Comparison of ENCODE assay signal across 24 cellular contexts in the genomic region with DNA sequence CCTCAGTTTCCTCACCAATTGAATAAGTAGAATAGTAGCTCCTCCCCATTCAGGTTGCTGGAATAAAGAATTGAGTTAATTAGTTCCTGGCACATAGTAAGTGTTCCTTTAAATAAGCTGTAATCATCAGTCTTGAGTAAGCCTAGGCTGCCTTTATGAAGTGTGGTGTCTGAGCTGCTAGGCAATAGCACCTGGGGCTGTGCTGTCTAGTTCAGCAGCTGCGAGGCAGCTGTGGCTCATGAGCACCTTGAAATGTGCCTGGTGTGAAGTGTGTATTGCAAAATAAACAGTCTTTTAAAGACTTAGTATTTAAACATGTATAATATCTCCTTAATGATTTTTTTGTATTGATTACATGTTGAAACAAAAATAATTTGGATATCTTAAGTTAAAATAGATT.
A peak's percentile ranks its signal among the peaks of the same experiment; 100 is the strongest.
DNase-seq lines count a peak whose midpoint lies in the region; ATAC-seq lines count a peak whose summit lies in the region.
"Had no signal": no experiment of that assay in that cellular context is flagged by ENCODE, and none has a peak within 500 bp of the region (broad histone marks: within the 10 kb centered on the region; RNA-seq: fewer than 3 reads in every experiment).

No MANE protein-coding gene starts in this region.

- ATAC-seq in left ventricle myocardium superior (peak; percentile 31), left cardiac atrium (no peak)
- ATAC-seq in activated CD8-positive, alpha-beta T cell treated with anti-CD3 and anti-CD28 coated beads, Interleukin-2, amount 10 ng/mL, durations not matched to agents 7 days and 5 days: no peak
- ATAC-seq: naive thymus-derived CD8-positive, alpha-beta T cell had no signal

- H3K4me1 ChIP-seq in CD4-positive, alpha-beta memory T cell (ENCODE audit: insufficient read depth, low read length): no peaks in the 10 kb centered on the region
- H3K4me1 ChIP-seq: testis had no signal

- H3K27ac ChIP-seq in CD4-positive, alpha-beta memory T cell (ENCODE audit: low read depth, low read length): no peak overlapping the region
- H3K27ac ChIP-seq: BLaER1 treated with 17β-estradiol and CSF1 and Interleukin-3, amounts not matched to agents 10 nM and 100 nM; ovary; SK-N-MC; testis; vagina had no signal

- H3K36me3 Mint-ChIP-seq in activated CD8-positive, alpha-beta T cell treated with anti-CD3 and anti-CD28 coated beads, Interleukin-2, amount 10 ng/mL, durations not matched to agents 7 days and 5 days (ENCODE audit: low read depth): no peaks in the 10 kb centered on the region
- no peaks in the 10 kb centered on the region for H3K36me3 Mint-ChIP-seq in CD4-positive, alpha-beta memory T cell
- H3K36me3 Mint-ChIP-seq: activated naive CD4-positive, alpha-beta T cell treated with anti-CD3 and anti-CD28 coated beads, Interleukin-2, amount 10 ng/mL, durations not matched to agents 7 days and 5 days; naive thymus-derived CD8-positive, alpha-beta T cell had no signal

- no peaks in the 10 kb centered on the region for H3K27me3 ChIP-seq in CD4-positive, alpha-beta memory T cell (ENCODE audit: insufficient read depth, low read length)
- H3K27me3 ChIP-seq: BLaER1 treated with 17β-estradiol and CSF1 and Interleukin-3, amounts not matched to agents 10 nM and 100 nM; ovary; right atrium auricular region; testis; vagina had no signal

- H3K4me3 Mint-ChIP-seq in activated CD8-positive, alpha-beta T cell treated with anti-CD3 and anti-CD28 coated beads, Interleukin-2, amount 10 ng/mL, durations not matched to agents 7 days and 5 days: no peak overlapping the region
- no peak overlapping the region for H3K4me3 Mint-ChIP-seq in CD4-positive, alpha-beta memory T cell
- H3K4me3 Mint-ChIP-seq: activated naive CD4-positive, alpha-beta T cell treated with anti-CD3 and anti-CD28 coated beads, Interleukin-2, amount 10 ng/mL, durations not matched to agents 7 days and 5 days; activated T-helper 1 cell treated with anti-CD3 and anti-CD28 coated beads, Interleukin-12 subunit alpha, Interleukin-12 subunit beta, Interleukin-2, Interleukin-4 antibody, amounts not matched to agents 30 ng/mL and 10 ng/mL and 1 ng/mL, durations not matched to agents 14 hours and 24 hours and 36 hours; naive thymus-derived CD8-positive, alpha-beta T cell; T-helper 1 cell treated with Interleukin-12 subunit alpha and Interleukin-12 subunit beta and Interleukin-4 antibody, amounts not matched to agents 30 μg/mL and 1 μg/mL, for 36 hours had no signal

- H3K4me3 ChIP-seq in CD4-positive, alpha-beta memory T cell (ENCODE audit: low read length in 2 of 2): no peak overlapping the region
- H3K4me3 ChIP-seq: BLaER1 treated with 17β-estradiol and CSF1 and Interleukin-3, amounts not matched to agents 10 nM and 100 nM; ovary; right atrium auricular region; SK-N-MC; testis; vagina had no signal

- no peak overlapping the region for H3K27ac Mint-ChIP-seq in activated CD8-positive, alpha-beta T cell treated with anti-CD3 and anti-CD28 coated beads, Interleukin-2, amount 10 ng/mL, durations not matched to agents 7 days and 5 days
- no peak overlapping the region for H3K27ac Mint-ChIP-seq in CD4-positive, alpha-beta memory T cell
- H3K27ac Mint-ChIP-seq: activated naive CD4-positive, alpha-beta T cell treated with anti-CD3 and anti-CD28 coated beads, Interleukin-2, amount 10 ng/mL, durations not matched to agents 7 days and 5 days; activated T-helper 1 cell treated with anti-CD3 and anti-CD28 coated beads, Interleukin-12 subunit alpha, Interleukin-12 subunit beta, Interleukin-2, Interleukin-4 antibody, amounts not matched to agents 30 ng/mL and 10 ng/mL and 1 ng/mL, durations not matched to agents 14 hours and 24 hours and 36 hours; T-helper 1 cell treated with Interleukin-12 subunit alpha and Interleukin-12 subunit beta and Interleukin-4 antibody, amounts not matched to agents 30 μg/mL and 1 μg/mL, for 36 hours had no signal

- CTCF ChIA-PET in activated CD8-positive, alpha-beta T cell treated with anti-CD3 and anti-CD28 coated beads, Interleukin-2, amount 10 ng/mL, durations not matched to agents 7 days and 5 days (lab: Charles Lee): no interaction called here
- CTCF ChIA-PET in CD4-positive, alpha-beta memory T cell (lab: Charles Lee; ENCODE audit: partially characterized antibody): interaction anchor here (0.7 to 1.0 kb wide), 2 partner anchors 8 to 17 kb away, joined by 3 to 4 read pairs; no protein-coding TSS in a partner anchor

- intact Hi-C loops in left ventricle myocardium superior (cut with micrococcal nuclease): no loop called here
- intact Hi-C loops in left cardiac atrium (cut with DNase I): no loop called here
- intact Hi-C loops in CD4-positive, alpha-beta memory T cell (cut with micrococcal nuclease): no loop called here

- no peaks in the 10 kb centered on the region for H3K9me3 Mint-ChIP-seq in activated CD8-positive, alpha-beta T cell treated with anti-CD3 and anti-CD28 coated beads, Interleukin-2, amount 10 ng/mL, durations not matched to agents 7 days and 5 days (ENCODE audit: insufficient read depth)
- peaks cover 0 to 2% (median 0%) of the 10 kb centered on the region in 8 donors for H3K9me3 Mint-ChIP-seq in CD4-positive, alpha-beta memory T cell
- H3K9me3 Mint-ChIP-seq: activated naive CD4-positive, alpha-beta T cell treated with anti-CD3 and anti-CD28 coated beads, Interleukin-2, amount 10 ng/mL, durations not matched to agents 7 days and 5 days; activated T-helper 1 cell treated with anti-CD3 and anti-CD28 coated beads, Interleukin-12 subunit alpha, Interleukin-12 subunit beta, Interleukin-2, Interleukin-4 antibody, amounts not matched to agents 30 ng/mL and 10 ng/mL and 1 ng/mL, durations not matched to agents 14 hours and 24 hours and 36 hours; naive thymus-derived CD8-positive, alpha-beta T cell; T-helper 1 cell treated with Interleukin-12 subunit alpha and Interleukin-12 subunit beta and Interleukin-4 antibody, amounts not matched to agents 30 μg/mL and 1 μg/mL, for 36 hours had no signal

- no peaks in the 10 kb centered on the region for H3K9me3 ChIP-seq in CD4-positive, alpha-beta memory T cell (ENCODE audit: control insufficient read depth in 1 of 2, low read length in 2 of 2)
- H3K9me3 ChIP-seq: right atrium auricular region, testis, vagina had no signal

- H3K4me1 Mint-ChIP-seq in activated CD8-positive, alpha-beta T cell treated with anti-CD3 and anti-CD28 coated beads, Interleukin-2, amount 10 ng/mL, durations not matched to agents 7 days and 5 days (ENCODE audit: low read depth): no peaks in the 10 kb centered on the region
- H3K4me1 Mint-ChIP-seq in CD4-positive, alpha-beta memory T cell: no peaks in the 10 kb centered on the region
- H3K4me1 Mint-ChIP-seq: activated naive CD4-positive, alpha-beta T cell treated with anti-CD3 and anti-CD28 coated beads, Interleukin-2, amount 10 ng/mL, durations not matched to agents 7 days and 5 days; naive thymus-derived CD8-positive, alpha-beta T cell had no signal

- H3K27me3 Mint-ChIP-seq in activated CD8-positive, alpha-beta T cell treated with anti-CD3 and anti-CD28 coated beads, Interleukin-2, amount 10 ng/mL, durations not matched to agents 7 days and 5 days (ENCODE audit: low read depth): no peaks in the 10 kb centered on the region
- H3K27me3 Mint-ChIP-seq in CD4-positive, alpha-beta memory T cell: peaks cover 1 to 5% of the 10 kb centered on the region in 2 donors
- H3K27me3 Mint-ChIP-seq: activated naive CD4-positive, alpha-beta T cell treated with anti-CD3 and anti-CD28 coated beads, Interleukin-2, amount 10 ng/mL, durations not matched to agents 7 days and 5 days had no signal

- H3K36me3 ChIP-seq in CD4-positive, alpha-beta memory T cell (ENCODE audit: insufficient read depth, low read length): no peaks in the 10 kb centered on the region
- H3K36me3 ChIP-seq: BLaER1 treated with 17β-estradiol and CSF1 and Interleukin-3, amounts not matched to agents 10 nM and 100 nM; ovary; vagina had no signal

- DNase-seq in left ventricle myocardium superior: no peak
- no peak for DNase-seq in left cardiac atrium
- DNase-seq in amniotic epithelial cell (ENCODE audit: low read depth): peak; percentile 24
- peak; percentile 44 for DNase-seq in iris pigment epithelial cell (ENCODE audit: low read depth)
- DNase-seq in T1000 (lab: John Stamatoyannopoulos, UW): no peak
- DNase-seq in NCI-H524 treated with DMSO at 0.1 percent for 48 hours (lab: John Stamatoyannopoulos, UW): no peak
- DNase-seq in activated CD8-positive, alpha-beta T cell treated with anti-CD3 and anti-CD28 coated beads, Interleukin-2, amount 10 ng/mL, durations not matched to agents 7 days and 5 days: no peak
- no peak for DNase-seq in CD4-positive, alpha-beta memory T cell
- DNase-seq: activated naive CD4-positive, alpha-beta T cell treated with anti-CD3 and anti-CD28 coated beads, Interleukin-2, amount 10 ng/mL, durations not matched to agents 7 days and 5 days; H7; KBM-7; midbrain; naive thymus-derived CD8-positive, alpha-beta T cell; NCI-H187 treated with DMSO at 0.1 percent for 48 hours; ovary; stimulated activated CD4-positive, alpha-beta T cell treated with anti-CD3 and anti-CD28 coated beads, Interleukin-4, amount 100 ng/mL, for 1 hour; stimulated activated naive CD4-positive, alpha-beta T cell; testis had no signal

- POLR2A ChIA-PET in activated CD8-positive, alpha-beta T cell treated with anti-CD3 and anti-CD28 coated beads, Interleukin-2, amount 10 ng/mL, durations not matched to agents 7 days and 5 days (lab: Charles Lee): no interaction called here
- POLR2A ChIA-PET in CD4-positive, alpha-beta memory T cell (lab: Charles Lee; ENCODE audit: partially characterized antibody): no interaction called here

Comparison
In these comparisons a context has a peak if more than half of its experiments do, and no peak if none do; other contexts are left out.
1. DNase-seq: peak in amniotic epithelial cell (single experiment) and iris pigment epithelial cell (single experiment); none in left ventricle myocardium superior (single experiment), left cardiac atrium (single experiment), T1000 (single experiment), NCI-H524 treated with DMSO at 0.1 percent for 48 hours (single experiment), activated CD8-positive, alpha-beta T cell treated with anti-CD3 and anti-CD28 coated beads, Interleukin-2, amount 10 ng/mL, durations not matched to agents 7 days and 5 days (single experiment) and CD4-positive, alpha-beta memory T cell (0 of 5).